In genomic region chr6:18897350-18897749, GRCh38 we compare ENCODE assay signal across 18 cellular contexts.
DNase-seq lines count a peak whose midpoint lies in the region; ATAC-seq and TF ChIP-seq lines count a peak whose summit lies in the region.
"Had no signal": no experiment of that assay in that cellular context is flagged by ENCODE, and none has a peak within 500 bp of the region (broad histone marks: within the 10 kb centered on the region; RNA-seq: fewer than 3 reads in every experiment).

No MANE protein-coding gene starts in this region.

- H3K56ac ChIP-seq in mesendoderm (ENCODE audit: low read length): no peak overlapping the region

- no peak overlapping the region for H2AK5ac ChIP-seq in mesendoderm (ENCODE audit: low read length)

- no peaks in the 10 kb centered on the region for H3K79me1 ChIP-seq in mesendoderm (ENCODE audit: low read length)

- H3K36me3 Mint-ChIP-seq in WTC11: no peaks in the 10 kb centered on the region
- H3K36me3 Mint-ChIP-seq: CD4-positive, alpha-beta memory T cell had no signal

- no peak for TF ChIP-seq CTCF in WTC11 (IDR thresholded peaks at IDR 0.05)

- no peak overlapping the region for H2BK5ac ChIP-seq in mesendoderm (ENCODE audit: low read length)

- no peak overlapping the region for H3K23ac ChIP-seq in mesendoderm (ENCODE audit: low read length)

- H3K79me2 ChIP-seq in mesendoderm (ENCODE audit: control insufficient read depth, insufficient read depth, low read length): no peaks in the 10 kb centered on the region

- DNase-seq in NCI-H82 (lab: John Stamatoyannopoulos, UW): peak; percentile 9
- no peak for DNase-seq in NCI-H82 treated with DMSO at 0.1 percent for 48 hours (lab: John Stamatoyannopoulos, UW; ENCODE audit: unreplicated experiment)
- DNase-seq in WTC11 (ENCODE audit: low spot score): no peak
- peak; percentile 19 for DNase-seq in iPS DF 4.7 (ENCODE audit: extremely low read depth, low spot score)
- peak; percentile 78 for DNase-seq in mesendoderm
- DNase-seq in HuH-7 (ENCODE audit: low spot score): no peak
- DNase-seq in DMS79 (lab: John Stamatoyannopoulos, UW): no peak
- DNase-seq in A172 (ENCODE audit: low spot score): no peak
- DNase-seq: 8988T; C1 segment of cervical spinal cord; Calu3; CD4-positive, alpha-beta memory T cell; COR-L47; DMS53; DND-41; GM23248; HFFc6 had no signal

- no peak overlapping the region for H3K27ac ChIP-seq in mesendoderm (ENCODE audit: low read depth, low read length)
- H3K27ac ChIP-seq: GM23248 had no signal

- H2BK120ac ChIP-seq in mesendoderm (ENCODE audit: low read depth, low read length): no peak overlapping the region

- H3K27me3 Mint-ChIP-seq in WTC11 (ENCODE audit: low read depth): no peaks in the 10 kb centered on the region
- H3K27me3 Mint-ChIP-seq: CD4-positive, alpha-beta memory T cell had no signal

- peaks cover 4% of the 10 kb centered on the region for H3K4me1 Mint-ChIP-seq in WTC11
- H3K4me1 Mint-ChIP-seq: CD4-positive, alpha-beta memory T cell had no signal

- H4K5ac ChIP-seq in mesendoderm (ENCODE audit: low read length): no peak overlapping the region

- no peak overlapping the region for H3K4me3 Mint-ChIP-seq in WTC11
- H3K4me3 Mint-ChIP-seq: CD4-positive, alpha-beta memory T cell; HFFc6 had no signal

- no peak overlapping the region for H3K18ac ChIP-seq in mesendoderm (ENCODE audit: low read length)

- H3K9me3 Mint-ChIP-seq in WTC11: no peaks in the 10 kb centered on the region

- no peak overlapping the region for H3K4ac ChIP-seq in mesendoderm (ENCODE audit: low read depth, low read length)

- CTCF ChIA-PET in WTC11 (lab: Charles Lee): no interaction called here

- H3K4me1 ChIP-seq in mesendoderm (ENCODE audit: control insufficient read depth, low read depth, low read length): no peaks in the 10 kb centered on the region
- H3K4me1 ChIP-seq: HAP-1 had no signal

- H4K8ac ChIP-seq in mesendoderm (ENCODE audit: low read depth, low read length): no peak overlapping the region

- ATAC-seq in WTC11: peak; percentile 91

- no peaks in the 10 kb centered on the region for H3K27me3 ChIP-seq in mesendoderm (ENCODE audit: insufficient read depth, low read length, poor library complexity)

- no peaks in the 10 kb centered on the region for H3K36me3 ChIP-seq in mesendoderm (ENCODE audit: control insufficient read depth, insufficient read depth, low read length)
- H3K36me3 ChIP-seq: HAP-1 had no signal

- no peak overlapping the region for H3K9ac ChIP-seq in mesendoderm (ENCODE audit: low read length)
- H3K9ac ChIP-seq: GM23248 had no signal

- POLR2A ChIA-PET in WTC11 (lab: Charles Lee): interaction anchor here (0.6 kb wide), 1 partner anchor 72 kb away, joined by 3 read pairs; no protein-coding TSS in a partner anchor

- no peak overlapping the region for H3K27ac Mint-ChIP-seq in WTC11
- H3K27ac Mint-ChIP-seq: CD4-positive, alpha-beta memory T cell; HFFc6 had no signal

- H3K4me2 ChIP-seq in mesendoderm (ENCODE audit: low read length): no peak overlapping the region

- no peak overlapping the region for H3K4me3 ChIP-seq in mesendoderm (ENCODE audit: low read length)
- H3K4me3 ChIP-seq: GM23248, HAP-1 had no signal

- H2BK15ac ChIP-seq in mesendoderm (replicated peaks; ENCODE audit: low read depth): no peak overlapping the region

TF ChIP-seq in WTC11, 78 proteins besides CTCF, POLR2A, EP300 and RAD21:
- TF ChIP-seq ZNF423 (CRISPR knock-in tag; IDR thresholded peaks at IDR 0.05) (no peak), EMX1 (CRISPR knock-in tag; IDR thresholded peaks at IDR 0.05) (no peak), ZNF396 (CRISPR knock-in tag; IDR thresholded peaks at IDR 0.05; ENCODE audit: borderline replicate concordance) (no peak), SMAD3 (CRISPR knock-in tag; IDR thresholded peaks at IDR 0.05; ENCODE audit: borderline replicate concordance) (no peak), E2F4 (CRISPR knock-in tag; IDR thresholded peaks at IDR 0.05; ENCODE audit: borderline replicate concordance, low read depth) (no peak), CREM (CRISPR knock-in tag; IDR thresholded peaks at IDR 0.05) (no peak), MYBL2 (CRISPR knock-in tag; IDR thresholded peaks at IDR 0.05) (no peak), PRRX2 (CRISPR knock-in tag; IDR thresholded peaks at IDR 0.05) (no peak), FOXJ3 (CRISPR knock-in tag; IDR thresholded peaks at IDR 0.05; ENCODE audit: borderline replicate concordance) (no peak), ZNF232 (CRISPR knock-in tag; IDR thresholded peaks at IDR 0.05) (no peak), RELA (CRISPR knock-in tag; IDR thresholded peaks at IDR 0.05; ENCODE audit: borderline replicate concordance) (no peak), NFE2L1 (CRISPR knock-in tag; IDR thresholded peaks at IDR 0.05) (no peak)
- TF ChIP-seq, protein P1, sequence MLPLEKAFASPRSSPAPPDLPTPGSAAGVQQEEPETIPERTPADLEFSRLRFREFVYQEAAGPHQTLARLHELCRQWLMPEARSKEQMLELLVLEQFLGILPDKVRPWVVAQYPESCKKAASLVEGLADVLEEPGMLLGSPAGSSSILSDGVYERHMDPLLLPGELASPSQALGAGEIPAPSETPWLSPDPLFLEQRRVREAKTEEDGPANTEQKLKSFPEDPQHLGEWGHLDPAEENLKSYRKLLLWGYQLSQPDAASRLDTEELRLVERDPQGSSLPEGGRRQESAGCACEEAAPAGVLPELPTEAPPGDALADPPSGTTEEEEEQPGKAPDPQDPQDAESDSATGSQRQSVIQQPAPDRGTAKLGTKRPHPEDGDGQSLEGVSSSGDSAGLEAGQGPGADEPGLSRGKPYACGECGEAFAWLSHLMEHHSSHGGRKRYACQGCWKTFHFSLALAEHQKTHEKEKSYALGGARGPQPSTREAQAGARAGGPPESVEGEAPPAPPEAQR (CRISPR knock-in tag; IDR thresholded peaks at IDR 0.05): no peak
- TF ChIP-seq, protein P2, sequence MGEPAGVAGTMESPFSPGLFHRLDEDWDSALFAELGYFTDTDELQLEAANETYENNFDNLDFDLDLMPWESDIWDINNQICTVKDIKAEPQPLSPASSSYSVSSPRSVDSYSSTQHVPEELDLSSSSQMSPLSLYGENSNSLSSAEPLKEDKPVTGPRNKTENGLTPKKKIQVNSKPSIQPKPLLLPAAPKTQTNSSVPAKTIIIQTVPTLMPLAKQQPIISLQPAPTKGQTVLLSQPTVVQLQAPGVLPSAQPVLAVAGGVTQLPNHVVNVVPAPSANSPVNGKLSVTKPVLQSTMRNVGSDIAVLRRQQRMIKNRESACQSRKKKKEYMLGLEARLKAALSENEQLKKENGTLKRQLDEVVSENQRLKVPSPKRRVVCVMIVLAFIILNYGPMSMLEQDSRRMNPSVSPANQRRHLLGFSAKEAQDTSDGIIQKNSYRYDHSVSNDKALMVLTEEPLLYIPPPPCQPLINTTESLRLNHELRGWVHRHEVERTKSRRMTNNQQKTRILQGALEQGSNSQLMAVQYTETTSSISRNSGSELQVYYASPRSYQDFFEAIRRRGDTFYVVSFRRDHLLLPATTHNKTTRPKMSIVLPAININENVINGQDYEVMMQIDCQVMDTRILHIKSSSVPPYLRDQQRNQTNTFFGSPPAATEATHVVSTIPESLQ (CRISPR knock-in tag; IDR thresholded peaks at IDR 0.05): no peak
- TF ChIP-seq, protein P3, sequence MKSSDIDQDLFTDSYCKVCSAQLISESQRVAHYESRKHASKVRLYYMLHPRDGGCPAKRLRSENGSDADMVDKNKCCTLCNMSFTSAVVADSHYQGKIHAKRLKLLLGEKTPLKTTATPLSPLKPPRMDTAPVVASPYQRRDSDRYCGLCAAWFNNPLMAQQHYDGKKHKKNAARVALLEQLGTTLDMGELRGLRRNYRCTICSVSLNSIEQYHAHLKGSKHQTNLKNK (CRISPR knock-in tag; IDR thresholded peaks at IDR 0.05): no peak

Comparison
In these comparisons a context has a peak if more than half of its experiments do, and no peak if none do; other contexts are left out.
1. DNase-seq: peak in NCI-H82 (single experiment), iPS DF 4.7 (single experiment) and mesendoderm (single experiment); none in NCI-H82 treated with DMSO at 0.1 percent for 48 hours (single experiment), WTC11 (single experiment), HuH-7 (single experiment), DMS79 (single experiment) and A172 (single experiment).